In the genomic region with DNA sequence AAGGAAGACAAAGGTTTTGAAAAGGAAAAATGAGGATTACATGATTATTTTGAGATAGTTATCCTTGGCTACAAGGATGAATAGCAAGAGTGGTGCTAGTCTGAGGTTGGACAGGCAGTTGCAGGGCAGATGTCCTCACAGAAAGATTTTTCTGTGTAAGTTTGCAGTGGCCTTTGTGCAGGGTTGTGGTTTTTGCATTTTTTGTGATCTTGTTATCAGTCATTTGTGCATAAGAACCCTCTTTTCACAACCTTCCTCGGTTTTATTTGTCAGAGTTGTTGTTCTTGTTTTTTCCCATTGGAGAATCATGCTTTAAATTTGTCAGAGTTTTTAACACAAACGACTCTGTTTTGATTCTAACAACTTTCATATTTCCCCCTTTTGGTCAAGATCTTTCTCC, we compare ENCODE assay signal across 11 cellular contexts. TPM values are rescaled to one million over a fixed set of nuclear protein-coding genes. Genes with fewer than 3 reads are reported as not detected.
DNase-seq lines count a peak whose midpoint lies in the region; ATAC-seq and TF ChIP-seq lines count a peak whose summit lies in the region.
"Had no signal": no experiment of that assay in that cellular context is flagged by ENCODE, and none has a peak within 500 bp of the region (broad histone marks: within the 10 kb centered on the region; RNA-seq: fewer than 3 reads in every experiment).

No MANE protein-coding gene starts in this region.

- peaks cover 38% of the 10 kb centered on the region for H3K4me1 Mint-ChIP-seq in activated T-cell treated with anti-CD3 and anti-CD28 coated beads, Interleukin-2, amount 50 U/mL, for 4 hours (ENCODE audit: low read depth)
- peaks cover 11% of the 10 kb centered on the region for H3K4me1 Mint-ChIP-seq in endothelial cell (ENCODE audit: unreplicated experiment)

- WGBS in heart left ventricle, 4 donors: 79 to 85% (median 82%) methylated on average over 2 of the region's 2 CpGs

- intact Hi-C loops in Panc1 (cut with micrococcal nuclease; ENCODE audit: unreplicated experiment) (no loop called here), heart left ventricle (cut with DNase I) (loop anchor here in 1 of 10 donors (2.0 to 5.0 kb wide), 2 partner anchors 29 to 105 kb away; a partner anchor contains a TSS)

- H3K27me3 ChIP-seq in Panc1 (ENCODE audit: control insufficient read depth, insufficient read depth, low read length) (no peaks in the 10 kb centered on the region), skeletal muscle satellite cell (ENCODE audit: control insufficient read depth, insufficient read depth, low read length) (no peaks in the 10 kb centered on the region), heart left ventricle (no peaks in the 10 kb centered on the region)
- H3K27me3 ChIP-seq: Peyer's patch had no signal

- peaks cover 3% of the 10 kb centered on the region for H3K36me3 Mint-ChIP-seq in activated T-cell treated with anti-CD3 and anti-CD28 coated beads, Interleukin-2, amount 50 U/mL, for 4 hours (ENCODE audit: insufficient read depth)
- no peaks in the 10 kb centered on the region for H3K36me3 Mint-ChIP-seq in endothelial cell (ENCODE audit: low read depth, unreplicated experiment)

- H3K36me3 ChIP-seq in Panc1 (ENCODE audit: control insufficient read depth, insufficient read depth, low read length) (no peaks in the 10 kb centered on the region; the same call in 1 of the 2 replicates), skeletal muscle satellite cell (ENCODE audit: insufficient read depth, low read length) (no peaks in the 10 kb centered on the region), heart left ventricle (no peaks in the 10 kb centered on the region)
- H3K36me3 ChIP-seq: Peyer's patch had no signal

- in situ Hi-C loops in Panc1 (cut with HindIII; ENCODE audit: low pct_unique_long_range_greater_than_20kb, low sequenced_read_pairs): no loop called here

- no peaks in the 10 kb centered on the region for H3K9me3 ChIP-seq in Panc1 (ENCODE audit: control insufficient read depth, insufficient read depth, low read depth, low read length)
- H3K9me3 ChIP-seq in skeletal muscle satellite cell (replicated peaks; ENCODE audit: low read length): no peaks in the 10 kb centered on the region
- no peaks in the 10 kb centered on the region for H3K9me3 ChIP-seq in heart left ventricle
- H3K9me3 ChIP-seq: Peyer's patch had no signal

- BruUV-seq in Panc1 (replicated peaks; lab: Mats Ljungman, UMichigan): no TSS peak

- H3K27ac ChIP-seq in Panc1 (ENCODE audit: low read length) (peak overlapping the region; percentile 90), heart left ventricle (no peak overlapping the region)

- peaks cover 14% of the 10 kb centered on the region for H3K4me1 ChIP-seq in Panc1 (ENCODE audit: control insufficient read depth, insufficient read depth, low read length)
- H3K4me1 ChIP-seq in skeletal muscle satellite cell (ENCODE audit: control insufficient read depth, insufficient read depth, low read length): peaks cover 19% of the 10 kb centered on the region
- peaks cover 0 to 22% (median 17%) of the 10 kb centered on the region in 12 donors for H3K4me1 ChIP-seq in heart left ventricle

- no peaks in the 10 kb centered on the region for H3K27me3 Mint-ChIP-seq in activated T-cell treated with anti-CD3 and anti-CD28 coated beads, Interleukin-2, amount 50 U/mL, for 4 hours (ENCODE audit: low read depth)
- H3K27me3 Mint-ChIP-seq in endothelial cell (ENCODE audit: unreplicated experiment): peaks cover 8% of the 10 kb centered on the region

- H3K4me2 ChIP-seq in skeletal muscle satellite cell (ENCODE audit: low read length): peak overlapping the region; percentile 99

- no peak for DNase-seq in activated T-cell treated with anti-CD3 and anti-CD28 coated beads, Interleukin-2, amount 50 U/mL, for 4 hours
- DNase-seq in activated T-cell treated with anti-CD3 and anti-CD28 coated beads for 4 hours (no peak), Panc1 (ENCODE audit: low read depth, low spot score) (no peak), endothelial cell (ENCODE audit: low spot score) (no peak), NCI-H1105 (lab: John Stamatoyannopoulos, UW) (no peak), middle frontal gyrus (ENCODE audit: extremely low spot score, low spot score) (no peak), heart left ventricle (no peak)
- DNase-seq: effector CD8-positive, alpha-beta T cell; Peyer's patch; stimulated activated CD4-positive, alpha-beta T cell treated with anti-CD3 and anti-CD28 coated beads, Interleukin-2, amount 100 ng/mL, for 24 hours had no signal

- TF ChIP-seq CTCF in Panc1 (IDR thresholded peaks at IDR 0.05): no peak
- TF ChIP-seq CTCF in endothelial cell (IDR thresholded peaks at IDR 0.05; ENCODE audit: unreplicated experiment): no peak
- no peak for TF ChIP-seq CTCF in heart left ventricle (IDR thresholded peaks at IDR 0.05)

- no peak for ATAC-seq in activated T-cell treated with anti-CD3 and anti-CD28 coated beads, Interleukin-2, amount 50 U/mL, for 4 hours
- ATAC-seq in Panc1 (no peak), heart left ventricle (no peak)

- TF ChIP-seq POLR2A in heart left ventricle (IDR thresholded peaks at IDR 0.05): no peak

- no peaks in the 10 kb centered on the region for H3K9me3 Mint-ChIP-seq in activated T-cell treated with anti-CD3 and anti-CD28 coated beads, Interleukin-2, amount 50 U/mL, for 4 hours
- H3K9me3 Mint-ChIP-seq in endothelial cell (ENCODE audit: unreplicated experiment): no peaks in the 10 kb centered on the region

- H3K4me3 ChIP-seq in Panc1 (ENCODE audit: low read depth in 2 of 2, low read length in 2 of 2) (peak overlapping the region; percentile 73 to 79), skeletal muscle satellite cell (ENCODE audit: low read length) (no peak overlapping the region), heart left ventricle (peak overlapping the region in 3 of 12 donors; percentile 69 to 97 (median 89))

- POLR2A ChIA-PET in Panc1 (lab: Charles Lee): no interaction called here

- H3K9ac ChIP-seq in skeletal muscle satellite cell (ENCODE audit: low read depth, low read length): no peak overlapping the region

- H3K4me3 Mint-ChIP-seq in activated T-cell treated with anti-CD3 and anti-CD28 coated beads, Interleukin-2, amount 50 U/mL, for 4 hours: peak overlapping the region; percentile 96
- peak overlapping the region; percentile 93 for H3K4me3 Mint-ChIP-seq in endothelial cell (ENCODE audit: unreplicated experiment)

- CTCF ChIA-PET in Panc1 (lab: Charles Lee): no interaction called here

- no peak overlapping the region for H3K27ac Mint-ChIP-seq in endothelial cell (ENCODE audit: unreplicated experiment)

RNA-seq across cellular contexts. Expression of a gene that starts 1.4 kb away (rescaled TPM):
- 10 to 100 TPM; 16.0 to 20.2 (median 18.4) TPM for total RNA-seq in activated T-cell treated with anti-CD3 and anti-CD28 coated beads, Interleukin-2, amount 50 U/mL, for 4 hours
- total RNA-seq in Panc1 (2021; ENCODE audit: unreplicated experiment) (16.7 TPM), endothelial cell (ENCODE audit: unreplicated experiment) (8.8 TPM), heart left ventricle (10 to 100 TPM in 1 of 9 donors, 1 to 10 TPM in 8; 2.3 to 10.2 (median 3.5) TPM)
- 5.7 TPM for polyA plus RNA-seq in Panc1 (2012; ENCODE audit: insufficient read length)
- total RNA-seq in skeletal muscle satellite cell (2012; rRNA removed): 6.6 and 10.4 TPM in 2 replicates
- 1 to 10 TPM; 2.2 to 5.0 TPM for polyA plus RNA-seq in heart left ventricle

RNA-seq across cellular contexts. Expression of a gene that starts 31.0 kb away (rescaled TPM):
- total RNA-seq in activated T-cell treated with anti-CD3 and anti-CD28 coated beads, Interleukin-2, amount 50 U/mL, for 4 hours: 100 to 1,000 TPM; 123 to 178 (median 155) TPM
- total RNA-seq in Panc1 (2021; ENCODE audit: unreplicated experiment) (73.0 TPM), endothelial cell (ENCODE audit: unreplicated experiment) (200 TPM), heart left ventricle (100 to 1,000 TPM in 3 of 9 donors, 10 to 100 TPM in 6; 49.1 to 109 (median 73.0) TPM)
- 96.1 TPM for polyA plus RNA-seq in Panc1 (2012; ENCODE audit: insufficient read length)
- total RNA-seq in skeletal muscle satellite cell (2012; rRNA removed): 31.9 and 57.5 TPM in 2 replicates
- 100 to 1,000 TPM in 1 of 2 donors, 10 to 100 TPM in 1; 39.4 to 115 TPM for polyA plus RNA-seq in heart left ventricle
